ENCODE assay signal across 8 cellular contexts in genomic region chr1:203166192-203166940, GRCh38. TPM values are rescaled to one million over a fixed set of nuclear protein-coding genes. Genes with fewer than 3 reads are reported as not detected.
DNase-seq lines count a peak whose midpoint lies in the region; ATAC-seq, FAIRE-seq and TF ChIP-seq lines count a peak whose summit lies in the region.
"Had no signal": no experiment of that assay in that cellular context is flagged by ENCODE, and none has a peak within 500 bp of the region (broad histone marks: within the 10 kb centered on the region; RNA-seq: fewer than 3 reads in every experiment).

No MANE protein-coding gene starts in this region.

- no peak overlapping the region for H3K27ac Mint-ChIP-seq in effector memory CD8-positive, alpha-beta T cell
- H3K27ac Mint-ChIP-seq: naive thymus-derived CD4-positive, alpha-beta T cell had no signal

- H3K27me3 ChIP-seq in small intestine (ENCODE audit: control insufficient read depth in 2 of 2, insufficient read depth in 2 of 2, low read length in 2 of 2) = no peaks in the 10 kb centered on the region

- FAIRE-seq in small intestine (lab: Jason Lieb, UNC) = no peak

- H3K4me1 ChIP-seq in small intestine (ENCODE audit: control insufficient read depth in 2 of 2, insufficient read depth in 1 of 2, low read depth in 1 of 2, low read length in 1 of 2) = no peaks in the 10 kb centered on the region

- in situ Hi-C loops in GM13976 (cut with MboI; ENCODE audit: low sequenced_read_pairs, unreplicated experiment) = no loop called here

- peak; percentile 69 for DNase-seq in GM13976 (ENCODE audit: low spot score)
- DNase-seq in NCI-H146 (lab: John Stamatoyannopoulos, UW) = peak; percentile 28
- no peak for DNase-seq in effector memory CD8-positive, alpha-beta T cell
- peak; percentile 54 for DNase-seq in small intestine
- DNase-seq in NOMO-1 treated with dmso at 0.1 percent for 144 hours (lab: John Stamatoyannopoulos, UW; ENCODE audit: unreplicated experiment) = no peak
- no peak for DNase-seq in OCI-M2 (lab: John Stamatoyannopoulos, UW; ENCODE audit: unreplicated experiment)
- DNase-seq: naive thymus-derived CD4-positive, alpha-beta T cell had no signal

- peaks cover 3% of the 10 kb centered on the region for H3K36me3 Mint-ChIP-seq in effector memory CD8-positive, alpha-beta T cell (ENCODE audit: insufficient read depth)
- H3K36me3 Mint-ChIP-seq: naive thymus-derived CD4-positive, alpha-beta T cell had no signal

- TF ChIP-seq CTCF in GM13976 (IDR thresholded peaks at IDR 0.05; ENCODE audit: borderline replicate concordance, control extremely low read depth, extremely low read depth, insufficient read depth, missing control alignments) = no peak

- H3K9me3 Mint-ChIP-seq in effector memory CD8-positive, alpha-beta T cell = no peaks in the 10 kb centered on the region

- H3K4me1 Mint-ChIP-seq in effector memory CD8-positive, alpha-beta T cell (ENCODE audit: low read depth in 2 of 2) = no peaks in the 10 kb centered on the region

- no peak overlapping the region for H3K4me3 Mint-ChIP-seq in effector memory CD8-positive, alpha-beta T cell
- H3K4me3 Mint-ChIP-seq: naive thymus-derived CD4-positive, alpha-beta T cell had no signal

- peaks cover 32 to 67% of the 10 kb centered on the region in 2 donors for H3K27me3 Mint-ChIP-seq in effector memory CD8-positive, alpha-beta T cell

- no peak overlapping the region for H3K27ac ChIP-seq in small intestine (ENCODE audit: low read depth in 1 of 2, low read length in 1 of 2)

- H3K36me3 ChIP-seq in small intestine (ENCODE audit: control insufficient read depth in 2 of 2, insufficient read depth in 2 of 2, low read length in 2 of 2) = no peaks in the 10 kb centered on the region

- peak; percentile 21 for ATAC-seq in effector memory CD8-positive, alpha-beta T cell (replicated peaks)
- no peak for ATAC-seq in GM18868 (IDR thresholded peaks at IDR 0.05; ENCODE audit: unreplicated experiment)
- ATAC-seq: naive thymus-derived CD4-positive, alpha-beta T cell had no signal

- WGBS in small intestine, 3 donors = 31 to 58% (median 41%) methylated on average over 14 of the region's 14 CpGs

- no peaks in the 10 kb centered on the region for H3K9me3 ChIP-seq in small intestine (ENCODE audit: control insufficient read depth, low read depth)

- no peak overlapping the region for H3K4me3 ChIP-seq in small intestine (ENCODE audit: low read depth in 1 of 2, low read length in 2 of 2)

RNA-seq across cellular contexts. Expression of gene MYBPH, which starts 9.3 kb away (rescaled TPM):
- not detected for polyA plus RNA-seq in small intestine
- polyA plus RNA-seq: naive thymus-derived CD4-positive, alpha-beta T cell had no signal

RNA-seq across cellular contexts. Expression of gene CHI3L1, which starts 20.1 kb away (rescaled TPM):
- polyA plus RNA-seq in small intestine = 1 to 10 TPM in 2 of 3 donors, under 1 TPM in 1; 0.45 to 1.6 (median 1.4) TPM
- polyA plus RNA-seq: naive thymus-derived CD4-positive, alpha-beta T cell had no signal

RNA-seq across cellular contexts. Expression of gene ADORA1, which starts 38.8 kb away (rescaled TPM):
- polyA plus RNA-seq in small intestine = 1 to 10 TPM in 1 of 3 donors, under 1 TPM in 1, not detected in 1; 0.54 to 1.4 TPM
- polyA plus RNA-seq: naive thymus-derived CD4-positive, alpha-beta T cell had no signal

Comparison
In these comparisons a context has a peak if more than half of its experiments do, and no peak if none do; other contexts are left out.
1. DNase-seq: peak in GM13976 (single experiment), NCI-H146 (single experiment) and small intestine (single experiment); none in effector memory CD8-positive, alpha-beta T cell (0 of 3), NOMO-1 treated with dmso at 0.1 percent for 144 hours (single experiment) and OCI-M2 (single experiment).